Comparison of ENCODE assay signal across 19 cellular contexts in genomic region chr20:43318749-43319148, GRCh38.
"Had no signal": no experiment of that assay in that cellular context is flagged by ENCODE, and none has a peak within 500 bp of the region (broad histone marks: within the 10 kb centered on the region; RNA-seq: fewer than 3 reads in every experiment).

No MANE protein-coding gene starts in this region.

- ATAC-seq: effector memory CD8-positive, alpha-beta T cell; left ventricle myocardium superior; lower lobe of right lung; mucosa of descending colon; natural killer cell treated with Interleukin-12 subunit alpha and Interleukin-12 subunit beta and Interleukin-15 and Interleukin-18, amount 100 ng/mL, for 72 hours; pancreas; right lobe of liver; stimulated activated naive CD8-positive, alpha-beta T cell treated with anti-CD3 and anti-CD28 coated beads, Interleukin-15, amount 100 ng/mL, for 72 hours; upper lobe of right lung had no signal

- DNase-seq: cortex of kidney; effector memory CD8-positive, alpha-beta T cell; head of caudate nucleus; left ventricle myocardium superior; lower lobe of right lung; mucosa of descending colon; naive B cell; pancreas; right lobe of liver; small intestine; stimulated activated CD4-positive, alpha-beta T cell treated with anti-CD3 and anti-CD28 coated beads, Interleukin-15, amount 100 ng/mL, for 24 hours; stimulated activated CD4-positive, alpha-beta T cell treated with anti-CD3 and anti-CD28 coated beads, Interleukin-4, amount 100 ng/mL, for 1 hour; stimulated activated CD8-positive, alpha-beta memory T cell treated with anti-CD3 and anti-CD28 coated beads, Interleukin-4, amount 100 ng/mL, for 48 hours; stimulated activated naive CD4-positive, alpha-beta T cell; stimulated activated naive CD8-positive, alpha-beta T cell treated with anti-CD3 and anti-CD28 coated beads, Interleukin-15, amount 100 ng/mL, for 72 hours; transverse colon; upper lobe of right lung; uterus had no signal
